ENCODE assay signal across 1 cellular context in genomic region chr11:117703209-117703608, GRCh38.
TF ChIP-seq lines count a peak whose summit lies in the region.

No MANE protein-coding gene starts in this region.

TF ChIP-seq in WTC11, 78 proteins besides CTCF, POLR2A, EP300 and RAD21 (continued from another document):
- TF ChIP-seq, protein P1, sequence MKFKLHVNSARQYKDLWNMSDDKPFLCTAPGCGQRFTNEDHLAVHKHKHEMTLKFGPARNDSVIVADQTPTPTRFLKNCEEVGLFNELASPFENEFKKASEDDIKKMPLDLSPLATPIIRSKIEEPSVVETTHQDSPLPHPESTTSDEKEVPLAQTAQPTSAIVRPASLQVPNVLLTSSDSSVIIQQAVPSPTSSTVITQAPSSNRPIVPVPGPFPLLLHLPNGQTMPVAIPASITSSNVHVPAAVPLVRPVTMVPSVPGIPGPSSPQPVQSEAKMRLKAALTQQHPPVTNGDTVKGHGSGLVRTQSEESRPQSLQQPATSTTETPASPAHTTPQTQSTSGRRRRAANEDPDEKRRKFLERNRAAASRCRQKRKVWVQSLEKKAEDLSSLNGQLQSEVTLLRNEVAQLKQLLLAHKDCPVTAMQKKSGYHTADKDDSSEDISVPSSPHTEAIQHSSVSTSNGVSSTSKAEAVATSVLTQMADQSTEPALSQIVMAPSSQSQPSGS (CRISPR knock-in tag; IDR thresholded peaks at IDR 0.05; ENCODE audit: borderline replicate concordance, low read depth) = no peak
- TF ChIP-seq, protein P2, sequence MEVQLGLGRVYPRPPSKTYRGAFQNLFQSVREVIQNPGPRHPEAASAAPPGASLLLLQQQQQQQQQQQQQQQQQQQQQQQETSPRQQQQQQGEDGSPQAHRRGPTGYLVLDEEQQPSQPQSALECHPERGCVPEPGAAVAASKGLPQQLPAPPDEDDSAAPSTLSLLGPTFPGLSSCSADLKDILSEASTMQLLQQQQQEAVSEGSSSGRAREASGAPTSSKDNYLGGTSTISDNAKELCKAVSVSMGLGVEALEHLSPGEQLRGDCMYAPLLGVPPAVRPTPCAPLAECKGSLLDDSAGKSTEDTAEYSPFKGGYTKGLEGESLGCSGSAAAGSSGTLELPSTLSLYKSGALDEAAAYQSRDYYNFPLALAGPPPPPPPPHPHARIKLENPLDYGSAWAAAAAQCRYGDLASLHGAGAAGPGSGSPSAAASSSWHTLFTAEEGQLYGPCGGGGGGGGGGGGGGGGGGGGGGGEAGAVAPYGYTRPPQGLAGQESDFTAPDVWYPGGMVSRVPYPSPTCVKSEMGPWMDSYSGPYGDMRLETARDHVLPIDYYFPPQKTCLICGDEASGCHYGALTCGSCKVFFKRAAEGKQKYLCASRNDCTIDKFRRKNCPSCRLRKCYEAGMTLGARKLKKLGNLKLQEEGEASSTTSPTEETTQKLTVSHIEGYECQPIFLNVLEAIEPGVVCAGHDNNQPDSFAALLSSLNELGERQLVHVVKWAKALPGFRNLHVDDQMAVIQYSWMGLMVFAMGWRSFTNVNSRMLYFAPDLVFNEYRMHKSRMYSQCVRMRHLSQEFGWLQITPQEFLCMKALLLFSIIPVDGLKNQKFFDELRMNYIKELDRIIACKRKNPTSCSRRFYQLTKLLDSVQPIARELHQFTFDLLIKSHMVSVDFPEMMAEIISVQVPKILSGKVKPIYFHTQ (CRISPR knock-in tag; IDR thresholded peaks at IDR 0.05) = no peak
- TF ChIP-seq SP1 (CRISPR knock-in tag; conservative IDR thresholded peaks at IDR 0.05) (no peak), ETV6 (CRISPR knock-in tag; IDR thresholded peaks at IDR 0.05) (no peak), ELF4 (CRISPR knock-in tag; IDR thresholded peaks at IDR 0.05; ENCODE audit: low read depth) (no peak), STAT6 (CRISPR knock-in tag; conservative IDR thresholded peaks at IDR 0.05; ENCODE audit: low read depth) (no peak)
- TF ChIP-seq, protein P3, sequence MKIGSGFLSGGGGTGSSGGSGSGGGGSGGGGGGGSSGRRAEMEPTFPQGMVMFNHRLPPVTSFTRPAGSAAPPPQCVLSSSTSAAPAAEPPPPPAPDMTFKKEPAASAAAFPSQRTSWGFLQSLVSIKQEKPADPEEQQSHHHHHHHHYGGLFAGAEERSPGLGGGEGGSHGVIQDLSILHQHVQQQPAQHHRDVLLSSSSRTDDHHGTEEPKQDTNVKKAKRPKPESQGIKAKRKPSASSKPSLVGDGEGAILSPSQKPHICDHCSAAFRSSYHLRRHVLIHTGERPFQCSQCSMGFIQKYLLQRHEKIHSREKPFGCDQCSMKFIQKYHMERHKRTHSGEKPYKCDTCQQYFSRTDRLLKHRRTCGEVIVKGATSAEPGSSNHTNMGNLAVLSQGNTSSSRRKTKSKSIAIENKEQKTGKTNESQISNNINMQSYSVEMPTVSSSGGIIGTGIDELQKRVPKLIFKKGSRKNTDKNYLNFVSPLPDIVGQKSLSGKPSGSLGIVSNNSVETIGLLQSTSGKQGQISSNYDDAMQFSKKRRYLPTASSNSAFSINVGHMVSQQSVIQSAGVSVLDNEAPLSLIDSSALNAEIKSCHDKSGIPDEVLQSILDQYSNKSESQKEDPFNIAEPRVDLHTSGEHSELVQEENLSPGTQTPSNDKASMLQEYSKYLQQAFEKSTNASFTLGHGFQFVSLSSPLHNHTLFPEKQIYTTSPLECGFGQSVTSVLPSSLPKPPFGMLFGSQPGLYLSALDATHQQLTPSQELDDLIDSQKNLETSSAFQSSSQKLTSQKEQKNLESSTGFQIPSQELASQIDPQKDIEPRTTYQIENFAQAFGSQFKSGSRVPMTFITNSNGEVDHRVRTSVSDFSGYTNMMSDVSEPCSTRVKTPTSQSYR (CRISPR knock-in tag; IDR thresholded peaks at IDR 0.05) = no peak
